8 cellular contexts compared by ENCODE assay signal in the genomic region with DNA sequence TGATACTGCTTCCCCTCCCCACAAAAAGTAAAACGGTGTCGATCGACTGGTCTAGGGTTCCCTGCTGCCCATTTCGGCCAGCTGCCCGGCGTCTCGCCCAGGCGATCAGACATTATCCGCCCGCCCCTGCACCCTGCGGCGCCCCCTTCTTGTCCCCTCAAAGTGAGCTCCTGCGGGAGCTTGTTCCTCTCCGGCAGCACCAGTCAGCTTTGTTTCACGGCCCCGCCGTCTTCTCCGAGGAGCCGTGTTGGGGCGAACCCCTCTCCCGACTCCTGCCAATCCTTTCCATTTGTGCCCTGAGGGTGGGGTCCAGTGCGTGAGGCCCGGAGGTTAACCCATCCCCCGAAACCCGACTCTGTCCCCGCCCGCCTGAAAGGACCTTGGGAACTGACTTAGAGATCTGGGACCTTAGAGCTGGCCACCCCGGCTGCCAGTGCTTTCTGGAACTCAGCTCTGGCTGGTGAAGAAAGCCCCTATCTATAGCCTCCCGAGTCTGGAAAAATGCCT. TPM values are rescaled to one million over a fixed set of nuclear protein-coding genes. Genes with fewer than 3 reads are reported as not detected.
DNase-seq lines count a peak whose midpoint lies in the region; ATAC-seq and TF ChIP-seq lines count a peak whose summit lies in the region.

No MANE protein-coding gene starts in this region.

- H3K4me1 Mint-ChIP-seq in activated CD4-positive, alpha-beta T cell treated with anti-CD3 and anti-CD28 coated beads for 36 hours: peaks cover 49% of the 10 kb centered on the region

- ATAC-seq in GM18511 (IDR thresholded peaks at IDR 0.05; ENCODE audit: unreplicated experiment) (peak; percentile 10), GM18502 (IDR thresholded peaks at IDR 0.05; ENCODE audit: poor library complexity, unreplicated experiment) (no peak), HG03565 (IDR thresholded peaks at IDR 0.05; ENCODE audit: unreplicated experiment) (no peak)
- ATAC-seq in activated CD4-positive, alpha-beta T cell treated with anti-CD3 and anti-CD28 coated beads for 36 hours: peak; percentile 1

- TF ChIP-seq CTCF in LNCaP clone FGC (IDR thresholded peaks at IDR 0.05; ENCODE audit: control insufficient read depth, extremely low read depth, insufficient read depth) (0 out of 2 replicates have a peak, but pooled peaks have one; percentile 2), colonic mucosa (IDR thresholded peaks at IDR 0.05) (no peak)

- POLR2A ChIA-PET in activated CD4-positive, alpha-beta T cell treated with anti-CD3 and anti-CD28 coated beads for 36 hours (lab: Charles Lee): interaction anchor here (0.5 to 1.3 kb wide), 9 partner anchors 8 to 442 kb away, joined by 3 to 6 read pairs (median 5); a partner anchor contains a TSS

- peaks cover 32% of the 10 kb centered on the region for H3K36me3 Mint-ChIP-seq in activated CD4-positive, alpha-beta T cell treated with anti-CD3 and anti-CD28 coated beads for 36 hours (ENCODE audit: low read depth)

- no peaks in the 10 kb centered on the region for H3K27me3 ChIP-seq in colonic mucosa

- CTCF ChIA-PET in activated CD4-positive, alpha-beta T cell treated with anti-CD3 and anti-CD28 coated beads for 36 hours (lab: Charles Lee): interaction anchor here (0.6 to 2.3 kb wide), 12 partner anchors 9 to 216 kb away, joined by 3 to 13 read pairs (median 4); a partner anchor contains a TSS

- H3K27ac Mint-ChIP-seq in activated CD4-positive, alpha-beta T cell treated with anti-CD3 and anti-CD28 coated beads for 36 hours: peak overlapping the region; percentile 99

- no peaks in the 10 kb centered on the region for H3K9me3 ChIP-seq in colonic mucosa

- H3K9me3 Mint-ChIP-seq in activated CD4-positive, alpha-beta T cell treated with anti-CD3 and anti-CD28 coated beads for 36 hours (ENCODE audit: low read depth): peaks cover 2% of the 10 kb centered on the region

- no peaks in the 10 kb centered on the region for H3K36me3 ChIP-seq in colonic mucosa

- intact Hi-C loops in activated CD4-positive, alpha-beta T cell treated with anti-CD3 and anti-CD28 coated beads for 36 hours (cut with DNase I, micrococcal nuclease): loop anchor here (1.0 to 5.0 kb wide), 22 partner anchors 8 to 1319 kb away; a partner anchor contains a TSS
- intact Hi-C loops in colonic mucosa (cut with DNase I): loop anchor here (10.0 kb wide), 1 partner anchor 153 kb away; a partner anchor contains a TSS

- H3K9ac ChIP-seq in colonic mucosa (ENCODE audit: low read depth in 2 of 2, low read length in 2 of 2): peak overlapping the region; percentile 99 to 100

- peak overlapping the region; percentile 99 for H3K27ac ChIP-seq in colonic mucosa

- H3K4me3 ChIP-seq in LNCaP clone FGC (ENCODE audit: low read depth, low read length) (peak overlapping the region; percentile 96), colonic mucosa (peak overlapping the region; percentile 75)

- peak overlapping the region; percentile 99 for H3K4me3 Mint-ChIP-seq in activated CD4-positive, alpha-beta T cell treated with anti-CD3 and anti-CD28 coated beads for 36 hours

- DNase-seq in LNCaP clone FGC (ENCODE audit: low read depth): no peak
- peak; percentile 62 for DNase-seq in activated CD4-positive, alpha-beta T cell treated with anti-CD3 and anti-CD28 coated beads for 36 hours
- peak; percentile 77 for DNase-seq in colonic mucosa
- peak; percentile 61 for DNase-seq in kidney tubule cell (ENCODE audit: low spot score)
- peak; percentile 15 to 20 for DNase-seq in stimulated activated CD4-positive, alpha-beta T cell treated with anti-CD3 and anti-CD28 coated beads, Interleukin-15, amount 100 ng/mL, for 1 hour (ENCODE audit: low read depth in 1 of 2, low spot score in 1 of 2)

- H3K27me3 Mint-ChIP-seq in activated CD4-positive, alpha-beta T cell treated with anti-CD3 and anti-CD28 coated beads for 36 hours: no peaks in the 10 kb centered on the region

- H3K4me1 ChIP-seq in colonic mucosa: peaks cover 3% of the 10 kb centered on the region

RNA-seq across cellular contexts. Expression of a gene that starts 0.5 kb away (rescaled TPM):
- total RNA-seq in activated CD4-positive, alpha-beta T cell treated with anti-CD3 and anti-CD28 coated beads for 36 hours: 100 to 1,000 TPM; 112 to 115 TPM
- total RNA-seq in colonic mucosa: 100 to 1,000 TPM in 1 of 2 donors, 10 to 100 TPM in 1; 55.2 to 128 TPM

RNA-seq across cellular contexts. Expression of a gene that starts 4.9 kb away (rescaled TPM):
- total RNA-seq in activated CD4-positive, alpha-beta T cell treated with anti-CD3 and anti-CD28 coated beads for 36 hours: 1 to 10 TPM; 3.1 to 5.2 TPM
- total RNA-seq in colonic mucosa: under 1 TPM; 0.53 to 0.54 TPM

RNA-seq across cellular contexts. Expression of a gene that starts 39.8 kb away (rescaled TPM):
- 10 to 100 TPM; 36.1 to 42.0 TPM for total RNA-seq in activated CD4-positive, alpha-beta T cell treated with anti-CD3 and anti-CD28 coated beads for 36 hours
- total RNA-seq in colonic mucosa: 10 to 100 TPM; 14.5 to 26.3 TPM

Comparison
In these comparisons a context has a peak if more than half of its experiments do, and no peak if none do; other contexts are left out.
1. ATAC-seq: peak in GM18511 (single experiment) and activated CD4-positive, alpha-beta T cell treated with anti-CD3 and anti-CD28 coated beads for 36 hours (single experiment); none in GM18502 (single experiment) and HG03565 (single experiment).